22 cellular contexts compared by ENCODE assay signal in the genomic region with DNA sequence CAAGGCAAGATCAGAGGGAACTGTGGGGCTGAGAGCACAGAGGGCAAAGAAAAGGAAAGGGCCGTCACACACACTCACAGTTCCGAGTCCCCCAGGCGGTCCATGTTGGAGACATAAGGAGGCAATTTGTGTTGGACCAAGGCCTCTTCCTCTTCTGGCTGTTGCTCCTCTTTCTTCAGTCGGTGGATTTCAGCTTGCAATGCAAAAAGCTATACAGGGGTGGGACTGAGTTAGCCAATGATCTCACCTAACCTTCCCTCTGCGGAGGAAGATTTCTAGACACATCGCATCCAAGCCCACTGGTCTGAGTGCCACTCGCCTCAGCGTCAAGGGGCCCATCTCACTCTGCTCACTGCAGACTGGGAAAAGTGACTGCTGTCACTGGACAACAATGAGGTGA. TPM values are rescaled to one million over a fixed set of nuclear protein-coding genes. Genes with fewer than 3 reads are reported as not detected.
DNase-seq lines count a peak whose midpoint lies in the region; ATAC-seq and TF ChIP-seq lines count a peak whose summit lies in the region.
"Had no signal": no experiment of that assay in that cellular context is flagged by ENCODE, and none has a peak within 500 bp of the region (broad histone marks: within the 10 kb centered on the region; RNA-seq: fewer than 3 reads in every experiment).

No MANE protein-coding gene starts in this region.

- no peaks in the 10 kb centered on the region for H3K27me3 Mint-ChIP-seq in neural crest cell (ENCODE audit: low read depth)
- H3K27me3 Mint-ChIP-seq: CD4-positive, alpha-beta T cell had no signal

- no peak overlapping the region for H3K4me3 ChIP-seq in right atrium auricular region
- peak overlapping the region; percentile 35 for H3K4me3 ChIP-seq in epithelial cell of proximal tubule (ENCODE audit: low read depth, low read length)
- no peak overlapping the region for H3K4me3 ChIP-seq in H7 (ENCODE audit: insufficient read depth, low read depth, low read length)
- H3K4me3 ChIP-seq: SJCRH30 had no signal

- no peak overlapping the region for H3K27ac ChIP-seq in right atrium auricular region
- H3K27ac ChIP-seq: 22Rv1, SJCRH30 had no signal

- no peaks in the 10 kb centered on the region for H3K9me3 Mint-ChIP-seq in neural crest cell
- H3K9me3 Mint-ChIP-seq: CD4-positive, alpha-beta T cell; HFFc6 had no signal

- DNase-seq in cardiac septum (ENCODE audit: low spot score): peak; percentile 70
- DNase-seq in right atrium auricular region (ENCODE audit: low spot score): no peak
- DNase-seq in epithelial cell of proximal tubule (ENCODE audit: low read depth): no peak
- DNase-seq in neural crest cell (ENCODE audit: low read depth, low spot score): no peak
- no peak for DNase-seq in GM10248 (ENCODE audit: extremely low spot score)
- DNase-seq in H7: no peak
- DNase-seq: AML-193; Caco-2; CD4-positive, alpha-beta T cell; DMS153; GF-D8; HFFc6; MM.1S; NCI-H1092; NCI-H1436 treated with DMSO at 0.1 percent for 48 hours; NCI-H2029; NCI-H526; SJCRH30 had no signal

- CTCF ChIA-PET in GM10248 (lab: Yijun Ruan, JAX): interaction anchor here (0.9 to 1.9 kb wide), 7 partner anchors 10 to 213 kb away, joined by 3 to 10 read pairs (median 4); no protein-coding TSS in a partner anchor

- intact Hi-C loops in cardiac septum (cut with DNase I): no loop called here

- H3K36me3 Mint-ChIP-seq in neural crest cell (ENCODE audit: low read depth): peaks cover 6% of the 10 kb centered on the region

- no peak for TF ChIP-seq CTCF in right atrium auricular region (IDR thresholded peaks at IDR 0.05)
- TF ChIP-seq CTCF in epithelial cell of proximal tubule (conservative IDR thresholded peaks at IDR 0.05; ENCODE audit: low read depth, low read length): no peak
- no peak for TF ChIP-seq CTCF in neural crest cell (conservative IDR thresholded peaks at IDR 0.05)
- TF ChIP-seq CTCF in GM10248 (IDR thresholded peaks at IDR 0.05; ENCODE audit: control extremely low read depth, extremely low read depth, low read depth, missing control alignments): no peak

- POLR2A ChIA-PET in GM10248 (lab: Yijun Ruan, JAX): no interaction called here

- H3K4me3 Mint-ChIP-seq in neural crest cell: no peak overlapping the region
- H3K4me3 Mint-ChIP-seq: CD4-positive, alpha-beta T cell; HFFc6 had no signal

- H3K4me1 Mint-ChIP-seq in neural crest cell: peaks cover 16% of the 10 kb centered on the region

- peak overlapping the region; percentile 6 for H3K27ac Mint-ChIP-seq in neural crest cell (ENCODE audit: unreplicated experiment)
- H3K27ac Mint-ChIP-seq: CD4-positive, alpha-beta T cell had no signal

- H3K27me3 ChIP-seq in right atrium auricular region: no peaks in the 10 kb centered on the region
- peaks cover 3% of the 10 kb centered on the region; the same call in 1 of the 2 replicates for H3K27me3 ChIP-seq in H7 (ENCODE audit: control insufficient read depth, insufficient read depth, low read length)
- H3K27me3 ChIP-seq: SJCRH30 had no signal

- ATAC-seq in HG03457 (IDR thresholded peaks at IDR 0.05; ENCODE audit: unreplicated experiment) (no peak), HG02763 (IDR thresholded peaks at IDR 0.05; ENCODE audit: unreplicated experiment) (no peak)

- H3K4me1 ChIP-seq in right atrium auricular region: peaks cover 0 to 13% of the 10 kb centered on the region in 2 donors

- H3K36me3 ChIP-seq in right atrium auricular region: peaks cover 36% of the 10 kb centered on the region
- peaks cover 7% of the 10 kb centered on the region for H3K36me3 ChIP-seq in H7 (replicated peaks; ENCODE audit: control insufficient read depth, insufficient read depth, low read length)

- H3K9me3 ChIP-seq in right atrium auricular region: no peaks in the 10 kb centered on the region
- H3K9me3 ChIP-seq: Caco-2, SJCRH30 had no signal

RNA-seq across cellular contexts. Expression of a gene that starts 5.5 kb away (rescaled TPM):
- total RNA-seq in cardiac septum: 5.2 TPM
- total RNA-seq in right atrium auricular region: 1 to 10 TPM; 3.3 to 4.5 TPM
- 8.7 and 16.3 TPM in 2 replicates for total RNA-seq in epithelial cell of proximal tubule
- total RNA-seq in neural crest cell: 14.5 and 15.2 TPM in 2 replicates
- 9.1 and 17.4 TPM in 2 replicates for total RNA-seq in H7 (2014; rRNA removed; shearing (Covaris generic))

RNA-seq across cellular contexts. Expression of a gene that starts 27.8 kb away (rescaled TPM):
- not detected for total RNA-seq in cardiac septum
- total RNA-seq in right atrium auricular region: not detected
- not detected in 2 replicates for total RNA-seq in epithelial cell of proximal tubule
- not detected in 2 replicates for total RNA-seq in neural crest cell
- total RNA-seq in H7 (2014; rRNA removed; shearing (Covaris generic)): not detected in 2 replicates
- total RNA-seq: Caco-2; CD4-positive, alpha-beta T cell; HFFc6; LHCN-M2; SJCRH30 had no signal

RNA-seq across cellular contexts. Expression of a gene that starts 35.3 kb away (rescaled TPM):
- total RNA-seq in cardiac septum (24.0 TPM), right atrium auricular region (10 to 100 TPM; 25.5 to 31.4 TPM), epithelial cell of proximal tubule (54.5 and 80.3 TPM in 2 replicates), neural crest cell (70.4 and 75.5 TPM in 2 replicates)
- total RNA-seq in H7 (2014; rRNA removed; shearing (Covaris generic)): 36.2 and 41.1 TPM in 2 replicates

RNA-seq across cellular contexts. Expression of a gene that starts 58.0 kb away (rescaled TPM):
- 15.2 TPM for total RNA-seq in cardiac septum
- 10 to 100 TPM; 10.7 to 14.9 TPM for total RNA-seq in right atrium auricular region
- total RNA-seq in epithelial cell of proximal tubule: 0.36 and 0.46 TPM in 2 replicates
- 0.12 TPM in 1 of 2 replicates, not detected in the other for total RNA-seq in neural crest cell
- total RNA-seq in H7 (2014; rRNA removed; shearing (Covaris generic)): not detected in 2 replicates
